1 cellular context compared by ENCODE assay signal in the genomic region with DNA sequence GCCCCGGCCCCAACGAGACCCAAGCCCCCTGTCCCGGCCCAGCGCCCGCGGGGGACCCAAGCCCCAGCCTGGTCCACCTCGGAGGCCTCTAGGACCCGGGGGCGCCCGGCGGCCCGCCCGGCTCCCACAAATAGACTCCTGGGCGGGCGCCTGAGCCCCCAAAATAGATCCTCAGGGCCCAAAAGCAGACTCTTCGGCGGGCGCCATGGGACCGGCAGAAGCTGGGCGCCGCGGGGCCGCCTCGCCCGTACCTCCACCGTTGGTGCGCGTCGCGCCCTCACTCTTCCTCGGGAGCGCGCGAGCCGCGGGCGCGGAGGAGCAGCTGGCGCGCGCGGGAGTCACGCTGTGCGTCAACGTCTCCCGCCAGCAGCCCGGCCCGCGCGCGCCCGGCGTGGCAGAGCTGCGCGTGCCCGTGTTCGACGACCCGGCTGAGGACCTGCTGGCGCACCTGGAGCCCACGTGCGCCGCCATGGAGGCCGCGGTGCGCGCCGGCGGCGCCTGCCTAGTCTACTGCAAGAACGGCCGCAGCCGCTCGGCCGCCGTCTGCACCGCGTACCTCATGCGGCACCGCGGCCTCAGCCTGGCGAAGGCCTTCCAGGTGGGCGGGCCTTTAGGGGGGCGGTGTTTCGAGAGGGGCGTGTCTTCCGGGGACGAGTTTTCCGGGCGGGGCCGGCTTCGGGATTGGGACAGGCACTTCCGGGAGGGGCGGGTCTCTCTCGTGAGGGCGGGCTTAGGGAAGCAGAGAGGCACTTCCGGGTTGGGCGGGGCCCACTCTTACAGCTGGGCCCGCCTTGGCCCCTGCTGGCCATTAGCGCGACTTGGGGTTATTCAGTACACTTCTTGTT.
TF ChIP-seq lines count a peak whose summit lies in the region.

No MANE protein-coding gene starts in this region.

TF ChIP-seq in K562, 482 proteins besides CTCF, POLR2A, EP300 and RAD21 (continues in another document):
- TF ChIP-seq ZBED1 (IDR thresholded peaks at IDR 0.05) (peak; percentile 5; the same call in 1 of the 2 replicates), ZNF431 (CRISPR knock-in tag; IDR thresholded peaks at IDR 0.05) (peak; percentile 49; the same call in 1 of the 2 replicates), JUN (IDR thresholded peaks at IDR 0.05; ENCODE audit: borderline replicate concordance, low read depth, low read length) (peak; percentile 35; the same call in 1 of the 2 replicates), JUN (CRISPR knock-in tag; IDR thresholded peaks at IDR 0.05; ENCODE audit: borderline replicate concordance) (no peak), ZC3H8 (IDR thresholded peaks at IDR 0.05) (no peak), FIP1L1 (IDR thresholded peaks at IDR 0.05; ENCODE audit: low read depth, low read length, poor library complexity, severe bottlenecking) (peak; percentile 50), ZNF41 (CRISPR knock-in tag; conservative IDR thresholded peaks at IDR 0.05) (no peak), PHB (CRISPR knock-in tag; IDR thresholded peaks at IDR 0.05) (no peak), ZNF121 (CRISPR knock-in tag; conservative IDR thresholded peaks at IDR 0.05) (no peak), CBFA2T2 (conservative IDR thresholded peaks at IDR 0.05) (no peak), REST (CRISPR knock-in tag; IDR thresholded peaks at IDR 0.05; ENCODE audit: low read depth) (no peak), YY1 (IDR thresholded peaks at IDR 0.05; ENCODE audit: borderline replicate concordance in 1 of 3, control insufficient read depth in 1 of 3, extremely low read depth in 1 of 3, insufficient read depth in 3 of 3, insufficient read length in 1 of 3, insufficient replicate concordance in 2 of 3, low read depth in 1 of 3, low read length in 2 of 3) (peak in 2 of 3 experiments; percentile 13 to 43), GATAD2B (IDR thresholded peaks at IDR 0.05; ENCODE audit: borderline replicate concordance) (peak; percentile 75; the same call in 1 of the 2 replicates), E2F8 (IDR thresholded peaks at IDR 0.05; ENCODE audit: low read depth, partially characterized antibody) (peak; percentile 82), ARID3B (CRISPR knock-in tag; IDR thresholded peaks at IDR 0.05; ENCODE audit: borderline replicate concordance) (no peak), CAMTA2 (CRISPR knock-in tag; conservative IDR thresholded peaks at IDR 0.05) (0 out of 2 replicates have a peak, but pooled peaks have one; percentile 18), POLR2G (IDR thresholded peaks at IDR 0.05; ENCODE audit: low read depth, low read length) (peak; percentile 92), ATF1 (CRISPR knock-in tag; IDR thresholded peaks at IDR 0.05) (no peak), ATF1 (tag; IDR thresholded peaks at IDR 0.05) (peak; percentile 59)
- TF ChIP-seq, protein P1, sequence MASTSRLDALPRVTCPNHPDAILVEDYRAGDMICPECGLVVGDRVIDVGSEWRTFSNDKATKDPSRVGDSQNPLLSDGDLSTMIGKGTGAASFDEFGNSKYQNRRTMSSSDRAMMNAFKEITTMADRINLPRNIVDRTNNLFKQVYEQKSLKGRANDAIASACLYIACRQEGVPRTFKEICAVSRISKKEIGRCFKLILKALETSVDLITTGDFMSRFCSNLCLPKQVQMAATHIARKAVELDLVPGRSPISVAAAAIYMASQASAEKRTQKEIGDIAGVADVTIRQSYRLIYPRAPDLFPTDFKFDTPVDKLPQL (IDR thresholded peaks at IDR 0.05; ENCODE audit: extremely low read depth, insufficient read length) = no peak
- TF ChIP-seq, protein P2, sequence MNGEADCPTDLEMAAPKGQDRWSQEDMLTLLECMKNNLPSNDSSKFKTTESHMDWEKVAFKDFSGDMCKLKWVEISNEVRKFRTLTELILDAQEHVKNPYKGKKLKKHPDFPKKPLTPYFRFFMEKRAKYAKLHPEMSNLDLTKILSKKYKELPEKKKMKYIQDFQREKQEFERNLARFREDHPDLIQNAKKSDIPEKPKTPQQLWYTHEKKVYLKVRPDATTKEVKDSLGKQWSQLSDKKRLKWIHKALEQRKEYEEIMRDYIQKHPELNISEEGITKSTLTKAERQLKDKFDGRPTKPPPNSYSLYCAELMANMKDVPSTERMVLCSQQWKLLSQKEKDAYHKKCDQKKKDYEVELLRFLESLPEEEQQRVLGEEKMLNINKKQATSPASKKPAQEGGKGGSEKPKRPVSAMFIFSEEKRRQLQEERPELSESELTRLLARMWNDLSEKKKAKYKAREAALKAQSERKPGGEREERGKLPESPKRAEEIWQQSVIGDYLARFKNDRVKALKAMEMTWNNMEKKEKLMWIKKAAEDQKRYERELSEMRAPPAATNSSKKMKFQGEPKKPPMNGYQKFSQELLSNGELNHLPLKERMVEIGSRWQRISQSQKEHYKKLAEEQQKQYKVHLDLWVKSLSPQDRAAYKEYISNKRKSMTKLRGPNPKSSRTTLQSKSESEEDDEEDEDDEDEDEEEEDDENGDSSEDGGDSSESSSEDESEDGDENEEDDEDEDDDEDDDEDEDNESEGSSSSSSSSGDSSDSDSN (IDR thresholded peaks at IDR 0.05; ENCODE audit: borderline replicate concordance in 1 of 2, low read depth in 2 of 2, low read length in 2 of 2) = no peak
- TF ChIP-seq, protein P3, sequence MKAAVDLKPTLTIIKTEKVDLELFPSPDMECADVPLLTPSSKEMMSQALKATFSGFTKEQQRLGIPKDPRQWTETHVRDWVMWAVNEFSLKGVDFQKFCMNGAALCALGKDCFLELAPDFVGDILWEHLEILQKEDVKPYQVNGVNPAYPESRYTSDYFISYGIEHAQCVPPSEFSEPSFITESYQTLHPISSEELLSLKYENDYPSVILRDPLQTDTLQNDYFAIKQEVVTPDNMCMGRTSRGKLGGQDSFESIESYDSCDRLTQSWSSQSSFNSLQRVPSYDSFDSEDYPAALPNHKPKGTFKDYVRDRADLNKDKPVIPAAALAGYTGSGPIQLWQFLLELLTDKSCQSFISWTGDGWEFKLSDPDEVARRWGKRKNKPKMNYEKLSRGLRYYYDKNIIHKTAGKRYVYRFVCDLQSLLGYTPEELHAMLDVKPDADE (conservative IDR thresholded peaks at IDR 0.05; ENCODE audit: control insufficient read depth, low read depth, low read length) = peak; percentile 72
- TF ChIP-seq, protein P4, sequence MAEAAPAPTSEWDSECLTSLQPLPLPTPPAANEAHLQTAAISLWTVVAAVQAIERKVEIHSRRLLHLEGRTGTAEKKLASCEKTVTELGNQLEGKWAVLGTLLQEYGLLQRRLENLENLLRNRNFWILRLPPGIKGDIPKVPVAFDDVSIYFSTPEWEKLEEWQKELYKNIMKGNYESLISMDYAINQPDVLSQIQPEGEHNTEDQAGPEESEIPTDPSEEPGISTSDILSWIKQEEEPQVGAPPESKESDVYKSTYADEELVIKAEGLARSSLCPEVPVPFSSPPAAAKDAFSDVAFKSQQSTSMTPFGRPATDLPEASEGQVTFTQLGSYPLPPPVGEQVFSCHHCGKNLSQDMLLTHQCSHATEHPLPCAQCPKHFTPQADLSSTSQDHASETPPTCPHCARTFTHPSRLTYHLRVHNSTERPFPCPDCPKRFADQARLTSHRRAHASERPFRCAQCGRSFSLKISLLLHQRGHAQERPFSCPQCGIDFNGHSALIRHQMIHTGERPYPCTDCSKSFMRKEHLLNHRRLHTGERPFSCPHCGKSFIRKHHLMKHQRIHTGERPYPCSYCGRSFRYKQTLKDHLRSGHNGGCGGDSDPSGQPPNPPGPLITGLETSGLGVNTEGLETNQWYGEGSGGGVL (CRISPR knock-in tag; IDR thresholded peaks at IDR 0.05) = no peak
